Comparison of ENCODE assay signal across 18 cellular contexts in genomic region chr4:99938243-99938753, GRCh38.
"Had no signal": no experiment of that assay in that cellular context is flagged by ENCODE, and none has a peak within 500 bp of the region (broad histone marks: within the 10 kb centered on the region; RNA-seq: fewer than 3 reads in every experiment).

No MANE protein-coding gene starts in this region.

- FAIRE-seq: pancreas, small intestine, urothelium cell line had no signal

- H3K36me3 ChIP-seq: pancreas had no signal

- H3K9me3 ChIP-seq: pancreas had no signal

- DNase-seq: effector memory CD4-positive, alpha-beta T cell; gastrocnemius medialis; heart right ventricle; hypothalamus; islet precursor cell; mucosa of descending colon; naive thymus-derived CD8-positive, alpha-beta T cell; pancreas; right cardiac atrium; small intestine; stimulated activated CD4-positive, alpha-beta T cell treated with anti-CD3 and anti-CD28 coated beads, Interleukin-12 subunit alpha, Interleukin-12 subunit beta, amount 100 ng/mL, for 4 hours; stimulated activated naive CD4-positive, alpha-beta T cell treated with Interleukin-2 at 50 U/mL for 16 hours had no signal

- H3K27me3 Mint-ChIP-seq: naive thymus-derived CD8-positive, alpha-beta T cell; progenitor cell of endocrine pancreas; type B pancreatic cell had no signal

- H3K4me3 Mint-ChIP-seq: naive thymus-derived CD8-positive, alpha-beta T cell; neural crest cell; type B pancreatic cell had no signal

- H3K27ac Mint-ChIP-seq: progenitor cell of endocrine pancreas, type B pancreatic cell had no signal

- ATAC-seq: gastrocnemius medialis; heart right ventricle; left lobe of liver; mucosa of descending colon; naive thymus-derived CD8-positive, alpha-beta T cell; pancreas; right cardiac atrium had no signal

- H3K27ac ChIP-seq: esophagus muscularis mucosa, gastrocnemius medialis, heart right ventricle, pancreas had no signal

- H3K4me3 ChIP-seq: esophagus muscularis mucosa, gastrocnemius medialis, heart right ventricle, mucosa of descending colon, pancreas had no signal

- H3K27me3 ChIP-seq: esophagus muscularis mucosa, gastrocnemius medialis, heart right ventricle, pancreas had no signal

- H3K9me3 Mint-ChIP-seq: type B pancreatic cell had no signal
